In the genomic region with DNA sequence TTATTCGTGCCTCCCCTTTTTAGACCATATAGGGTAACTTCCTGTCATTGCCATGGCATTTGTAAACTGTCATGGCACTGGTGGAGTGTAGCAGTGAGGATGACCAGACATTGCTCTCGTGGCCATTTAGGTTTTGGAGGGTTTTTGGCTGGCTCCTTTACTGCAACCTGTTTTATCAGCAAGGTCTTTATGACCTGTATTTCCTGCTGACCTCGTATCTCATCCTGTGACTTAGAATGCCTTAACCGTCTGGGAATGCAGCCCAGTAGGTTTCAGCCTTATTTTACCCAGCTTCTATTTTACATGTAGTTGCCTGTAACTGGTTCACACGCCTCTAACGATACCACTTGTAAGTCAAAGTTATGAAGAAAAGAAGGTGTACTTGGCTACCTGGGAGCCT, we compare ENCODE assay signal across 8 cellular contexts. TPM values are rescaled to one million over a fixed set of nuclear protein-coding genes. Genes with fewer than 3 reads are reported as not detected.
A peak's percentile ranks its signal among the peaks of the same experiment; 100 is the strongest.
DNase-seq lines count a peak whose midpoint lies in the region; ATAC-seq, FAIRE-seq and TF ChIP-seq lines count a peak whose summit lies in the region.
"Not testable (repeated sequence)": the region's sequence is repeated elsewhere in the genome, so short reads cannot be mapped to it uniquely, and the experiment has no call there.

No MANE protein-coding gene starts in this region.

- not testable (repeated sequence) for H3K36me3 Mint-ChIP-seq in Calu3 (ENCODE audit: insufficient read depth, unreplicated experiment); mesothelial cell of epicardium

- H3K27ac Mint-ChIP-seq in Calu3 (ENCODE audit: unreplicated experiment) (peak overlapping the region; percentile 90), mesothelial cell of epicardium (peak overlapping the region; percentile 96)

- H3K9ac ChIP-seq in K562 (ENCODE audit: insufficient read depth in 1 of 2, low read depth in 2 of 2, low read length in 2 of 2): not testable (repeated sequence)

- FAIRE-seq in K562 (lab: Jason Lieb, UNC): peak; percentile 55

- CTCF ChIA-PET in Calu3 (lab: Charles Lee): interaction anchor here (0.6 to 1.1 kb wide), 4 partner anchors 9 to 266 kb away, joined by 3 to 6 read pairs (median 3); a partner anchor contains a TSS
- CTCF ChIA-PET in Panc1 (lab: Charles Lee): interaction anchor here (0.7 kb wide), 1 partner anchor 15 kb away, joined by 3 read pairs; no protein-coding TSS in a partner anchor
- CTCF ChIA-PET in K562 (lab: Yijun Ruan, JAX; ENCODE audit: low intra/inter-chr PET ratio): not testable (repeated sequence)

- H3K4me2 ChIP-seq in K562 (ENCODE audit: insufficient read depth, low read length): peak overlapping the region; percentile 29

- not testable (repeated sequence) for TF ChIP-seq RAD21 in K562 (CRISPR knock-in tag; conservative IDR thresholded peaks at IDR 0.05 in 1 of 2, IDR thresholded peaks at IDR 0.05 in 1 of 2)

- H3K4me1 ChIP-seq in Panc1 (ENCODE audit: control insufficient read depth, insufficient read depth, low read length): peaks cover 15% of the 10 kb centered on the region
- peaks cover 0 to 15% of the 10 kb centered on the region in 2 experiments; a peak in 2 of 5 replicates for H3K4me1 ChIP-seq in K562 (replicated peaks in 1 of 2; ENCODE audit: control insufficient read depth in 2 of 2, insufficient read depth in 2 of 2, low read length in 2 of 2)

- not testable (repeated sequence) for BruUV-seq in Calu3 (replicated peaks; lab: Mats Ljungman, UMichigan); Panc1 (replicated peaks; lab: Mats Ljungman, UMichigan); K562 (replicated peaks; lab: Mats Ljungman, UMichigan)

- H3K79me2 ChIP-seq in K562 (ENCODE audit: control insufficient read depth, insufficient read depth, low read length): not testable (repeated sequence)

- DNase-seq in Calu3 (peak; percentile 48), K562 (ENCODE audit: extremely low read depth in 1 of 4, low spot score in 3 of 4) (peak in 1 of 4 experiments; percentile 41), epithelial cell of esophagus (ENCODE audit: low read depth) (peak; percentile 91), islet precursor cell (peak; percentile 87), renal cortical epithelial cell (ENCODE audit: low read depth) (peak; percentile 53)
- DNase-seq in Panc1 (ENCODE audit: low read depth, low spot score); Right ventricle myocardium superior; mesothelial cell of epicardium (ENCODE audit: low spot score in 2 of 2, unreplicated experiment in 2 of 2): not testable (repeated sequence)

- H3K27me3 Mint-ChIP-seq in Calu3 (ENCODE audit: unreplicated experiment); mesothelial cell of epicardium (ENCODE audit: low read depth): not testable (repeated sequence)

- H3K27me3 ChIP-seq in Panc1 (ENCODE audit: control insufficient read depth, insufficient read depth, low read length); K562 (ENCODE audit: control insufficient read depth in 2 of 2, insufficient read depth in 2 of 2, low read length in 2 of 2): not testable (repeated sequence)

- not testable (repeated sequence) for H3K9me3 ChIP-seq in Panc1 (ENCODE audit: control insufficient read depth, insufficient read depth, low read depth, low read length); K562 (replicated peaks; ENCODE audit: control insufficient read depth, insufficient read depth, low read depth, low read length)

- peak overlapping the region; percentile 54; the same call in 1 of the 2 replicates for H3K27ac ChIP-seq in Panc1 (ENCODE audit: low read length)
- peak overlapping the region; percentile 24; the same call in 2 of the 3 replicates for H3K27ac ChIP-seq in K562 (ENCODE audit: extremely low read depth, low read depth, low read length)

- ATAC-seq in Panc1: not testable (repeated sequence)
- ATAC-seq in K562 (peak; percentile 79), Right ventricle myocardium superior (ENCODE audit: poor library complexity) (peak; percentile 58)

- TF ChIP-seq CTCF in Calu3 (IDR thresholded peaks at IDR 0.05; ENCODE audit: unreplicated experiment); Panc1 (IDR thresholded peaks at IDR 0.05); K562 (IDR thresholded peaks at IDR 0.05 in 2 of 3, conservative IDR thresholded peaks at IDR 0.05 in 1 of 3; ENCODE audit: insufficient read depth in 2 of 3, low read depth in 1 of 3, low read length in 3 of 3); epithelial cell of esophagus (IDR thresholded peaks at IDR 0.05; ENCODE audit: insufficient read depth, low read depth, low read length, missing control alignments); mesothelial cell of epicardium (IDR thresholded peaks at IDR 0.05; ENCODE audit: unreplicated experiment): not testable (repeated sequence)

- H3K4me3 Mint-ChIP-seq in Calu3 (ENCODE audit: low read depth, unreplicated experiment): peak overlapping the region; percentile 12
- H3K4me3 Mint-ChIP-seq in mesothelial cell of epicardium: not testable (repeated sequence)

- H4K20me1 ChIP-seq in K562 (replicated peaks; ENCODE audit: control insufficient read depth, insufficient read depth, low read length): not testable (repeated sequence)

- intact Hi-C loops in Calu3 (cut with micrococcal nuclease; ENCODE audit: unreplicated experiment); Panc1 (cut with micrococcal nuclease; ENCODE audit: unreplicated experiment); K562 (cut with micrococcal nuclease); Right ventricle myocardium superior (cut with DNase I): not testable (repeated sequence)

- not testable (repeated sequence) for H3K36me3 ChIP-seq in Panc1 (ENCODE audit: control insufficient read depth, insufficient read depth, low read length); K562 (ENCODE audit: control insufficient read depth, insufficient read depth, low read length)

- in situ Hi-C loops in Panc1 (cut with HindIII; ENCODE audit: low pct_unique_long_range_greater_than_20kb, low sequenced_read_pairs); K562 (cut with MboI): not testable (repeated sequence)

- peak overlapping the region; percentile 92 for H2AFZ ChIP-seq in K562 (ENCODE audit: low read depth, low read length)

- not testable (repeated sequence) for H3K4me3 ChIP-seq in Panc1 (ENCODE audit: low read depth in 2 of 2, low read length in 2 of 2); K562; epithelial cell of esophagus (ENCODE audit: low read length)

- not testable (repeated sequence) for H3K9me1 ChIP-seq in K562 (ENCODE audit: control insufficient read depth, insufficient read depth, low read length)

- not testable (repeated sequence) for TF ChIP-seq POLR2A in K562 (conservative IDR thresholded peaks at IDR 0.05)

- POLR2A ChIA-PET in Panc1 (lab: Charles Lee): interaction anchor here (0.7 kb wide), 1 partner anchor 70 kb away, joined by 6 read pairs; no protein-coding TSS in a partner anchor
- POLR2A ChIA-PET in K562 (lab: Yijun Ruan, JAX): not testable (repeated sequence)

- WGBS in K562 (ENCODE audit: insufficient coverage, low coverage, missing lambda C conversion rate): 26% methylated on average over 6 of the region's 6 CpGs

- peak; percentile 40; the same call in 1 of the 2 replicates for TF ChIP-seq EP300 in K562 (IDR thresholded peaks at IDR 0.05; ENCODE audit: low read length)

- H3K9me3 Mint-ChIP-seq in Calu3 (ENCODE audit: low read depth, unreplicated experiment); mesothelial cell of epicardium: not testable (repeated sequence)

- H3K4me1 Mint-ChIP-seq in Calu3 (ENCODE audit: low read depth, unreplicated experiment) (peaks cover 34% of the 10 kb centered on the region), mesothelial cell of epicardium (peaks cover 18% of the 10 kb centered on the region)

TF ChIP-seq in K562, 482 proteins besides CTCF, POLR2A, EP300 and RAD21 (continues in another document):
- TF ChIP-seq RFX1 (IDR thresholded peaks at IDR 0.05): peak; percentile 85
- TF ChIP-seq SMAD4 (CRISPR knock-in tag; conservative IDR thresholded peaks at IDR 0.05): peak; percentile 88
- TF ChIP-seq CXXC5 (CRISPR knock-in tag; IDR thresholded peaks at IDR 0.05): 0 out of 2 replicates have a peak, but pooled peaks have one; percentile 13
- TF ChIP-seq SRF (CRISPR knock-in tag; IDR thresholded peaks at IDR 0.05): peak; percentile 71 to 85; a peak in 3 of 4 replicates
- TF ChIP-seq YY1 (IDR thresholded peaks at IDR 0.05; ENCODE audit: borderline replicate concordance in 1 of 3, control insufficient read depth in 1 of 3, extremely low read depth in 1 of 3, insufficient read depth in 3 of 3, insufficient read length in 1 of 3, insufficient replicate concordance in 2 of 3, low read depth in 1 of 3, low read length in 2 of 3): peak in 1 of 3 experiments; percentile 56

RNA-seq across cellular contexts. Expression of a gene that starts 13.7 kb away (rescaled TPM):
- 184 and 265 TPM in 2 replicates for total RNA-seq in Calu3 (2022)
- total RNA-seq in Panc1 (2021; ENCODE audit: unreplicated experiment): 94.2 TPM
- 23.3 TPM for polyA plus RNA-seq in Panc1 (2012; ENCODE audit: insufficient read length)
- 19.4 and 45.9 TPM in 2 replicates for total RNA-seq in K562 (2011; cell fraction: chromatin; rRNA removed; ENCODE audit: low replicate concordance)
- 7.0 and 9.3 TPM in 2 replicates for total RNA-seq in K562 (2011; cell fraction: nucleolus; rRNA removed)
- total RNA-seq in K562 (2011; cell fraction: nucleoplasm; rRNA removed): 15.2 and 16.4 TPM in 2 replicates
- total RNA-seq in K562 (2014; rRNA removed): 11.5 and 19.1 TPM in 2 replicates
- total RNA-seq in K562 (2014; rRNA removed; fragmentation: Illumina TruSeq; extraction: Trizol): 16.2 and 20.0 TPM in 2 replicates
- 15.5 and 15.6 TPM in 2 replicates for total RNA-seq in K562 (2015; rRNA removed; fragmentation: Illumina TruSeq; extraction: Trizol)
- 14.1 and 14.3 TPM in 2 replicates for total RNA-seq in K562 (2021)
- polyA plus RNA-seq in K562 (2011; rRNA removed): 5.7 and 6.7 TPM in 2 replicates
- polyA plus RNA-seq in K562 (2011; cell fraction: cytosol; rRNA removed): 1.4 and 2.6 TPM in 2 replicates
- 4.0 and 4.2 TPM in 2 replicates for polyA plus RNA-seq in K562 (2011; cell fraction: nucleus; rRNA removed)
- polyA plus RNA-seq in K562 (2012): 7.3 and 9.6 TPM in 2 replicates
- 4.2 and 4.8 TPM in 2 replicates for polyA plus RNA-seq in K562 (2014; fragmentation: Illumina TruSeq; extraction: Trizol)
- 1 to 10 TPM; 4.4 to 9.7 TPM for polyA plus RNA-seq in K562 (2014; fragmentation: Nextera tagmentation; extraction: Ambion mirVana)
- polyA plus RNA-seq in K562 (2014; rRNA removed): 4.3 and 5.5 TPM in 2 replicates
- polyA minus RNA-seq in K562 (2011; rRNA and poly(A)+ RNA removed): 30.7 and 32.7 TPM in 2 replicates
- 14.4 and 18.0 TPM in 2 replicates for polyA minus RNA-seq in K562 (2011; cell fraction: cytosol; rRNA and poly(A)+ RNA removed)
- 5.0 and 8.0 TPM in 2 replicates for polyA minus RNA-seq in K562 (2011; cell fraction: nucleus; rRNA and poly(A)+ RNA removed)
- total RNA-seq in Right ventricle myocardium superior: 14.7 TPM
- 323 to 328 TPM (median 325 TPM) in 3 replicates for total RNA-seq in mesothelial cell of epicardium
- 153 and 190 TPM in 2 replicates for total RNA-seq in renal cortical epithelial cell
